ENCODE assay signal across 12 cellular contexts in the genomic region with DNA sequence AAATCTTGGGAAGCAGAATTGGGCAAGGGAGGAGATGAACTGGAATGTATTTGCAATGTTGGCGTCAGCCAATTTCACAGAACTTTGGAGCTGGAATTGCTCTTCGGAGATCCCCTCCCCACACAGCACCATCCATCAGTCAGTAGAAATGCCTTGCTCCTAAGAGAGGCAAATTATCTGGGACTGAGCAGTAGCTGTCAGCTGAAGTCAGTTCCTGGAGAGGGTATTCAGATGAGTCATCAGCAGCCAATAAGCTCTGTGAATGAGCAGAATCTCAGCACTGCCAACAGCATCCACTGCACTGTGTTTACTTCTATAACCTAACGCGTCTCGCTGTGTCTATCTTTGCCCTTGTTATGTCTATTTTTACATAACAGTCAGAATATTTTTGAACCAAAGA.
DNase-seq lines count a peak whose midpoint lies in the region; ATAC-seq lines count a peak whose summit lies in the region.
"Had no signal": no experiment of that assay in that cellular context is flagged by ENCODE, and none has a peak within 500 bp of the region (broad histone marks: within the 10 kb centered on the region; RNA-seq: fewer than 3 reads in every experiment).

No MANE protein-coding gene starts in this region.

- DNase-seq in NCI-H146 (lab: John Stamatoyannopoulos, UW) (peak; percentile 25), NCI-H146 treated with DMSO at 0.1 percent for 48 hours (lab: John Stamatoyannopoulos, UW; ENCODE audit: unreplicated experiment) (no peak), RKO (ENCODE audit: low spot score) (peak; percentile 52), head of caudate nucleus (peak in 22 of 42 donors; percentile 1 to 61 (median 20)), sciatic nerve (ENCODE audit: low spot score) (no peak), NCI-H1930 (lab: John Stamatoyannopoulos, UW) (no peak)
- DNase-seq: NCI-H1417 treated with DMSO at 0.1 percent for 48 hours; stimulated activated CD4-positive, alpha-beta T cell treated with anti-CD3 and anti-CD28 coated beads, Interleukin-4, amount 100 ng/mL, for 24 hours had no signal

- peak; percentile 30 for ATAC-seq in sciatic nerve
- no peak for ATAC-seq in GM19023 (IDR thresholded peaks at IDR 0.05; ENCODE audit: unreplicated experiment)
- ATAC-seq in HG03571 (IDR thresholded peaks at IDR 0.05; ENCODE audit: unreplicated experiment), result no peak
- ATAC-seq: A549, HCT116 had no signal

- intact Hi-C loops in head of caudate nucleus (cut with DNase I) (no loop called here), sciatic nerve (cut with DNase I) (no loop called here)

Comparison
In these comparisons a context has a peak if more than half of its experiments do, and no peak if none do; other contexts are left out.
1. DNase-seq: peak in NCI-H146 (single experiment), RKO (single experiment) and head of caudate nucleus (22 of 42); none in NCI-H146 treated with DMSO at 0.1 percent for 48 hours (single experiment), sciatic nerve (single experiment) and NCI-H1930 (0 of 2).